Comparison of ENCODE assay signal across 13 cellular contexts in the genomic region with DNA sequence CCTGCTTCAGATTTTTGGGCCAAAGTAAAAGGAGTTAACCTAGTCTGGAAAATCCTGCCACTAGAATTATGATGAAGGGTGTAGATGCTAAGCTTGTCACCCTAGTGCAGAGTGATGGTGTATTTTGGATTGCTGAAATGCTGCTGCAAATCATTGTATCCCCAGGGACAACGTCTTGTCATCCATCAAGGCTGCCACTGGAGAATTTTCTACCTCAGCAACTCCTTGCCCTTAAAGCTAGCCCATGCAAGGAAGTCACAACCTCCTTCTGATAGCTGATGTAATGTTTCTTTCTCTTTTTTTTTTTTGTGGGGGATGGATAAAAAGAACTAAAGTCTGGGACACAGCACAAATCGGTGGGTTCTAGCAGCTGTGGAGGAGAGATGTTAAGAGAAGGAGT.
DNase-seq lines count a peak whose midpoint lies in the region; ATAC-seq and TF ChIP-seq lines count a peak whose summit lies in the region.
"Had no signal": no experiment of that assay in that cellular context is flagged by ENCODE, and none has a peak within 500 bp of the region (broad histone marks: within the 10 kb centered on the region; RNA-seq: fewer than 3 reads in every experiment).

No MANE protein-coding gene starts in this region.

- dilution Hi-C loops in IMR-90 (cut with HindIII; ENCODE audit: low sequenced_read_pairs, unreplicated experiment), result no loop called here

- no peak overlapping the region for H3K23ac ChIP-seq in IMR-90 (ENCODE audit: low read depth, low read length)

- H2BK5ac ChIP-seq in IMR-90 (ENCODE audit: low read depth, low read length, poor library complexity, severe bottlenecking), result no peak overlapping the region

- H3K27me3 ChIP-seq in IMR-90 (ENCODE audit: control insufficient read depth, insufficient read depth, low read length), result no peaks in the 10 kb centered on the region
- H3K27me3 ChIP-seq: BLaER1 treated with 17β-estradiol and CSF1 and Interleukin-3, amounts not matched to agents 10 nM and 100 nM had no signal

- no peaks in the 10 kb centered on the region for H4K20me1 ChIP-seq in IMR-90 (ENCODE audit: insufficient read depth, low read length)
- H4K20me1 ChIP-seq: BLaER1 treated with 17β-estradiol and CSF1 and Interleukin-3, amounts not matched to agents 10 nM and 100 nM had no signal

- no peaks in the 10 kb centered on the region for H3K79me1 ChIP-seq in IMR-90 (ENCODE audit: low read depth in 1 of 2, low read length in 2 of 2)

- no peak overlapping the region for H2AK9ac ChIP-seq in IMR-90 (replicated peaks; ENCODE audit: low read depth, low read length, poor library complexity)

- no peak overlapping the region for H2BK15ac ChIP-seq in IMR-90 (ENCODE audit: low read depth, low read length)

- no peak overlapping the region for H3K14ac ChIP-seq in IMR-90 (replicated peaks; ENCODE audit: low read depth, low read length)

- POLR2A ChIA-PET in IMR-90 (lab: Charles Lee; ENCODE audit: unreplicated experiment), result no interaction called here

- peak overlapping the region; percentile 75; the same call in 1 of the 2 replicates for H2AK5ac ChIP-seq in IMR-90 (ENCODE audit: low read depth, low read length)

- no peak overlapping the region for H4K91ac ChIP-seq in IMR-90 (ENCODE audit: insufficient read depth, low read depth, low read length)

- H3K36me3 ChIP-seq in IMR-90 (ENCODE audit: control insufficient read depth, insufficient read depth, low read length), result no peaks in the 10 kb centered on the region
- H3K36me3 ChIP-seq: BLaER1 treated with 17β-estradiol and CSF1 and Interleukin-3, amounts not matched to agents 10 nM and 100 nM had no signal

- H3K9me3 Mint-ChIP-seq in nephron progenitor cell, result no peaks in the 10 kb centered on the region
- H3K9me3 Mint-ChIP-seq: CD8-positive, alpha-beta T cell; H9 had no signal

- TF ChIP-seq CTCF in IMR-90 (conservative IDR thresholded peaks at IDR 0.05; ENCODE audit: low read depth, low read length) (no peak), fibroblast of the aortic adventitia (IDR thresholded peaks at IDR 0.05; ENCODE audit: insufficient read depth, low read length) (no peak), nephron progenitor cell (IDR thresholded peaks at IDR 0.05) (no peak)

- H3K4me1 ChIP-seq in IMR-90 (ENCODE audit: control insufficient read depth, insufficient read depth, low read length), result peaks cover 9% of the 10 kb centered on the region
- H3K4me1 ChIP-seq: BLaER1 treated with 17β-estradiol and CSF1 and Interleukin-3, amounts not matched to agents 10 nM and 100 nM had no signal

- H3K27ac ChIP-seq in IMR-90 (ENCODE audit: insufficient read depth, low read length), result no peak overlapping the region
- H3K27ac ChIP-seq: BLaER1 treated with 17β-estradiol and CSF1 and Interleukin-3, amounts not matched to agents 10 nM and 100 nM had no signal

- no TSS peak for BruUV-seq in IMR-90 (replicated peaks; lab: Mats Ljungman, UMichigan)

- WGBS in IMR-90 (ENCODE audit: extremely low coverage in 2 of 2, insufficient read length in 1 of 2), 2 experiments, result no CpG with 5 or more reads among the region's 2 CpGs

- H3K4me2 ChIP-seq in IMR-90 (ENCODE audit: low read depth, low read length), result no peak overlapping the region

- H3K9me3 ChIP-seq in IMR-90 (ENCODE audit: control insufficient read depth, insufficient read depth, low read length), result no peaks in the 10 kb centered on the region
- H3K9me3 ChIP-seq: BLaER1 treated with 17β-estradiol and CSF1 and Interleukin-3, amounts not matched to agents 10 nM and 100 nM had no signal

- no peak overlapping the region for H4K5ac ChIP-seq in IMR-90 (ENCODE audit: low read depth, low read length)

- no peak overlapping the region for H2BK20ac ChIP-seq in IMR-90 (ENCODE audit: low read depth, low read length)

- H3K36me3 Mint-ChIP-seq in nephron progenitor cell (ENCODE audit: low read depth), result no peaks in the 10 kb centered on the region
- H3K36me3 Mint-ChIP-seq: CD8-positive, alpha-beta T cell had no signal

- H3K27me3 Mint-ChIP-seq in nephron progenitor cell (ENCODE audit: low read depth, poor library complexity), result no peaks in the 10 kb centered on the region

- peak overlapping the region; percentile 2 for H3K27ac Mint-ChIP-seq in nephron progenitor cell
- H3K27ac Mint-ChIP-seq: B cell; CD8-positive, alpha-beta T cell; H9 had no signal

- peaks cover 50% of the 10 kb centered on the region for H3K4me1 Mint-ChIP-seq in nephron progenitor cell
- H3K4me1 Mint-ChIP-seq: B cell had no signal

- in situ Hi-C loops in IMR-90 (cut with MboI; ENCODE audit: low sequenced_read_pairs), result no loop called here

- H3K9me1 ChIP-seq in IMR-90 (ENCODE audit: insufficient read depth, low read length), result no peaks in the 10 kb centered on the region

- no peak for TF ChIP-seq RAD21 in IMR-90 (IDR thresholded peaks at IDR 0.05; ENCODE audit: low read length)

- CTCF ChIA-PET in IMR-90 (lab: Yijun Ruan, JAX), result interaction anchor here (1.5 kb wide), 1 partner anchor 10 kb away, joined by 6 read pairs; no protein-coding TSS in a partner anchor

- DNase-seq in IMR-90, result no peak
- peak; percentile 41 for DNase-seq in fibroblast of the aortic adventitia (ENCODE audit: low read depth)
- DNase-seq in nephron progenitor cell, result no peak
- no peak for DNase-seq in cardiac septum (ENCODE audit: low spot score)
- DNase-seq in OCI-M2 (lab: John Stamatoyannopoulos, UW; ENCODE audit: unreplicated experiment), result no peak
- no peak for DNase-seq in globus pallidus (ENCODE audit: low spot score)
- DNase-seq: Calu3; CD8-positive, alpha-beta T cell; DMS79 treated with DMSO at 0.1 percent for 48 hours; H9 had no signal

- no peak overlapping the region for H3K4ac ChIP-seq in IMR-90 (ENCODE audit: low read depth, low read length)

- no peak overlapping the region for H3K18ac ChIP-seq in IMR-90 (ENCODE audit: low read depth, low read length)

- H3K4me3 ChIP-seq in IMR-90 (ENCODE audit: insufficient read depth, low read depth, low read length) (no peak overlapping the region), fibroblast of the aortic adventitia (ENCODE audit: low read depth, low read length) (no peak overlapping the region)
- H3K4me3 ChIP-seq: BLaER1 treated with 17β-estradiol and CSF1 and Interleukin-3, amounts not matched to agents 10 nM and 100 nM; GM12878 had no signal

- H2BK120ac ChIP-seq in IMR-90 (ENCODE audit: low read depth, low read length), result no peak overlapping the region

- ATAC-seq in IMR-90 (ENCODE audit: low read depth), result no peak
- ATAC-seq: CD8-positive, alpha-beta T cell; GM12878 had no signal

- intact Hi-C loops in IMR-90 (cut with micrococcal nuclease), result no loop called here
- intact Hi-C loops in cardiac septum (cut with DNase I), result no loop called here

- H3K4me3 Mint-ChIP-seq in nephron progenitor cell, result no peak overlapping the region
- H3K4me3 Mint-ChIP-seq: B cell; CD8-positive, alpha-beta T cell; H9 had no signal

- no peak overlapping the region for H2AFZ ChIP-seq in IMR-90 (replicated peaks; ENCODE audit: low read length, poor library complexity)

- TF ChIP-seq POLR2A in IMR-90 (IDR thresholded peaks at IDR 0.05; ENCODE audit: low read depth, low read length), result no peak

- no peak overlapping the region for H4K8ac ChIP-seq in IMR-90 (ENCODE audit: low read depth in 2 of 2, low read length in 2 of 2)

- H3K56ac ChIP-seq in IMR-90 (ENCODE audit: extremely low read depth, insufficient read depth, low read length), result no peak overlapping the region

- no peak overlapping the region for H3K9ac ChIP-seq in IMR-90 (ENCODE audit: low read depth, low read length)
- H3K9ac ChIP-seq: BLaER1 treated with 17β-estradiol and CSF1 and Interleukin-3, amounts not matched to agents 10 nM and 100 nM had no signal

TF ChIP-seq in IMR-90, 13 proteins besides CTCF, POLR2A, EP300 and RAD21:
- TF ChIP-seq MAZ (IDR thresholded peaks at IDR 0.05; ENCODE audit: borderline replicate concordance, low read depth, low read length), result no peak
- TF ChIP-seq CEBPB (IDR thresholded peaks at IDR 0.05; ENCODE audit: low read depth, low read length), result no peak
- TF ChIP-seq SMC3 (IDR thresholded peaks at IDR 0.05; ENCODE audit: low read depth, low read length), result no peak
- no peak for TF ChIP-seq RCOR1 (IDR thresholded peaks at IDR 0.05; ENCODE audit: insufficient replicate concordance, low read length)
- TF ChIP-seq, protein P1, sequence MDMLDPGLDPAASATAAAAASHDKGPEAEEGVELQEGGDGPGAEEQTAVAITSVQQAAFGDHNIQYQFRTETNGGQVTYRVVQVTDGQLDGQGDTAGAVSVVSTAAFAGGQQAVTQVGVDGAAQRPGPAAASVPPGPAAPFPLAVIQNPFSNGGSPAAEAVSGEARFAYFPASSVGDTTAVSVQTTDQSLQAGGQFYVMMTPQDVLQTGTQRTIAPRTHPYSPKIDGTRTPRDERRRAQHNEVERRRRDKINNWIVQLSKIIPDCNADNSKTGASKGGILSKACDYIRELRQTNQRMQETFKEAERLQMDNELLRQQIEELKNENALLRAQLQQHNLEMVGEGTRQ (IDR thresholded peaks at IDR 0.05; ENCODE audit: low read depth, low read length), result no peak
